ENCODE assay signal across 17 cellular contexts in the genomic region with DNA sequence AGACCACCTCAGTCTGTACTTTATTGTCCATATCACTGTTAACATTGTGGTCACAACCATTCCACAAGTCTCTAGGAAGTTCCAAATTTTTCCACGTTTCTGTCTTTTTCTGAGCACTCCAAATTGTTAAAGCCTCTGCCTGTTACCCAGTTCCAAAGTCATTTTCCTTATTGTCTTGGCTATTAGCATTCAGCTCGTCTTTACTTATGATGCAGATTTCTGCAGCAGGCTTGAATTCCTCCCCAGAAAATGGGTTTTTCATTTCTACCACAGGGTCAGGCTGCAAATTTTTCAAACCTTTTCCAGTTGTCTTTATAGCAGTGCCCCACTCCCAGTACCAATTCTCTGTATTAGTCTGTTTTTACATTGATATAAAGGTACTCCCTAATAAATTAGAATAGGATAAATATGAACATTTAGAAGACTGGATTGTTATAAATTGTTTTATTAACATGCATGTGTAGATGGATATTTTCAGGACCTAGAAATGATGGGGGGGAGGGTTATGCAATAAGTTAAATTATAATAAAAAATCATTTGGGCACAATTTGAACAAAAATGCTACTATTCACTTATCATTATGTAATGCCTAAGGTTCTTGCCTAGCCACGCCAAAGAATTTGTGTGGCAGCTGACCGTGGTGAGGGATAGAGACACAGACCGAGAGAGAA.
DNase-seq lines count a peak whose midpoint lies in the region; ATAC-seq and TF ChIP-seq lines count a peak whose summit lies in the region.
"Had no signal": no experiment of that assay in that cellular context is flagged by ENCODE, and none has a peak within 500 bp of the region (broad histone marks: within the 10 kb centered on the region; RNA-seq: fewer than 3 reads in every experiment).

No MANE protein-coding gene starts in this region.

- peak overlapping the region; percentile 17 for H3K4me3 ChIP-seq in coronary artery
- peak overlapping the region in 1 of 2 experiments; percentile 46 for H3K4me3 ChIP-seq in mesenchymal stem cell (ENCODE audit: insufficient read depth in 1 of 2, low read depth in 1 of 2, low read length in 2 of 2)
- H3K4me3 ChIP-seq: SJSA1 had no signal

- no peak for ATAC-seq in stimulated activated naive CD8-positive, alpha-beta T cell treated with anti-CD3 and anti-CD28 coated beads, Interleukin-15, amount 100 ng/mL, for 72 hours
- no peak for ATAC-seq in stimulated activated naive CD8-positive, alpha-beta T cell treated with anti-CD3 and anti-CD28 coated beads, Interleukin-15, Interleukin-2, amounts not matched to agents 100 U/mL and 50 U/mL, for 24 hours
- ATAC-seq in HG03439 (IDR thresholded peaks at IDR 0.05; ENCODE audit: unreplicated experiment) = no peak
- ATAC-seq: activated T-helper 17 cell treated with anti-CD3 and anti-CD28 coated beads, Interleukin-2, amount 50 U/mL, for 72 hours; effector memory CD8-positive, alpha-beta T cell had no signal

- H3K4ac ChIP-seq in mesenchymal stem cell (ENCODE audit: low read depth in 1 of 2, low read length in 2 of 2) = no peak overlapping the region

- H3K4me1 ChIP-seq in mesenchymal stem cell (ENCODE audit: control insufficient read depth, insufficient read depth, low read depth, low read length) = no peaks in the 10 kb centered on the region
- H3K4me1 ChIP-seq: SJSA1 had no signal

- H4K8ac ChIP-seq in mesenchymal stem cell (ENCODE audit: low read length) = peak overlapping the region; percentile 41

- no peak overlapping the region for H3K9ac ChIP-seq in mesenchymal stem cell (ENCODE audit: low read length)

- H3K14ac ChIP-seq in mesenchymal stem cell (ENCODE audit: low read length in 2 of 2) = no peak overlapping the region

- no peak overlapping the region for H2BK12ac ChIP-seq in mesenchymal stem cell (ENCODE audit: low read length in 2 of 2)

- no peaks in the 10 kb centered on the region for H3K36me3 ChIP-seq in mesenchymal stem cell (ENCODE audit: control insufficient read depth in 1 of 2, insufficient read depth in 2 of 2, low read depth in 1 of 2, low read length in 2 of 2)
- H3K36me3 ChIP-seq: SJSA1 had no signal

- H4K91ac ChIP-seq in mesenchymal stem cell (ENCODE audit: low read length) = no peak overlapping the region

- no peaks in the 10 kb centered on the region for H3K4me1 Mint-ChIP-seq in stimulated activated naive CD8-positive, alpha-beta T cell treated with anti-CD3 and anti-CD28 coated beads, Interleukin-15, amount 100 ng/mL, for 72 hours
- H3K4me1 Mint-ChIP-seq: activated CD4-positive, alpha-beta memory T cell treated with anti-CD3 and anti-CD28 coated beads, Interleukin-2, amount 10 ng/mL, durations not matched to agents 7 days and 5 days; activated T-helper 17 cell treated with anti-CD3 and anti-CD28 coated beads, Interleukin-2, amount 50 U/mL, for 72 hours had no signal

- H3K9me3 Mint-ChIP-seq in stimulated activated naive CD8-positive, alpha-beta T cell treated with anti-CD3 and anti-CD28 coated beads, Interleukin-15, amount 100 ng/mL, for 72 hours = no peaks in the 10 kb centered on the region

- no peak overlapping the region for H2BK15ac ChIP-seq in mesenchymal stem cell (ENCODE audit: low read depth, poor library complexity, severe bottlenecking)

- no peak overlapping the region for H2BK120ac ChIP-seq in mesenchymal stem cell (ENCODE audit: low read depth, low read length)

- TF ChIP-seq CTCF in coronary artery (IDR thresholded peaks at IDR 0.05) (no peak), GM10266 (IDR thresholded peaks at IDR 0.05; ENCODE audit: control insufficient read depth, insufficient read depth, low read depth, missing control alignments) (no peak)

- no peaks in the 10 kb centered on the region for H3K79me1 ChIP-seq in mesenchymal stem cell (replicated peaks; ENCODE audit: low read length, poor library complexity, severe bottlenecking)

- no peak overlapping the region for H2AFZ ChIP-seq in mesenchymal stem cell (ENCODE audit: low read depth, low read length)

- H2BK5ac ChIP-seq in mesenchymal stem cell (ENCODE audit: low read depth, low read length, poor library complexity, severe bottlenecking) = no peak overlapping the region

- H3K4me3 Mint-ChIP-seq in stimulated activated naive CD8-positive, alpha-beta T cell treated with anti-CD3 and anti-CD28 coated beads, Interleukin-15, amount 100 ng/mL, for 72 hours = peak overlapping the region; percentile 13 to 17
- H3K4me3 Mint-ChIP-seq: activated CD4-positive, alpha-beta memory T cell treated with anti-CD3 and anti-CD28 coated beads, Interleukin-2, amount 10 ng/mL, durations not matched to agents 7 days and 5 days; activated T-helper 17 cell treated with anti-CD3 and anti-CD28 coated beads, Interleukin-2, amount 50 U/mL, for 72 hours; effector memory CD8-positive, alpha-beta T cell had no signal

- peaks cover under 1% of the 10 kb centered on the region for H3K9me3 ChIP-seq in mesenchymal stem cell (ENCODE audit: control insufficient read depth, low read length)
- H3K9me3 ChIP-seq: SJSA1 had no signal

- no peak overlapping the region for H3K27ac Mint-ChIP-seq in stimulated activated naive CD8-positive, alpha-beta T cell treated with anti-CD3 and anti-CD28 coated beads, Interleukin-15, amount 100 ng/mL, for 72 hours
- H3K27ac Mint-ChIP-seq: activated CD4-positive, alpha-beta memory T cell treated with anti-CD3 and anti-CD28 coated beads, Interleukin-2, amount 10 ng/mL, durations not matched to agents 7 days and 5 days; activated T-helper 17 cell treated with anti-CD3 and anti-CD28 coated beads, Interleukin-2, amount 50 U/mL, for 72 hours; effector memory CD8-positive, alpha-beta T cell; IgD-negative memory B cell; stimulated activated naive CD8-positive, alpha-beta T cell treated with anti-CD3 and anti-CD28 coated beads, Interleukin-15, Interleukin-2, amounts not matched to agents 100 ng/mL and 50 ng/mL, for 24 hours had no signal

- no peak for DNase-seq in stimulated activated naive CD8-positive, alpha-beta T cell treated with anti-CD3 and anti-CD28 coated beads, Interleukin-15, amount 100 ng/mL, for 72 hours
- no peak for DNase-seq in stimulated activated naive CD8-positive, alpha-beta T cell treated with anti-CD3 and anti-CD28 coated beads, Interleukin-15, Interleukin-2, amounts not matched to agents 100 U/mL and 50 U/mL, for 24 hours
- DNase-seq in coronary artery (ENCODE audit: low spot score) (no peak), mesenchymal stem cell (no peak), GM10266 (ENCODE audit: extremely low spot score) (no peak), NCI-H2171 (lab: John Stamatoyannopoulos, UW) (no peak), activated gamma-delta T cell treated with Interleukin-2 at 50 U/mL for 16 hours (no peak)
- DNase-seq: ACHN; activated CD4-positive, alpha-beta memory T cell treated with anti-CD3 and anti-CD28 coated beads, Interleukin-2, amount 10 ng/mL, durations not matched to agents 7 days and 5 days; effector memory CD8-positive, alpha-beta T cell; GOT3; NCI-H226 had no signal

- 47% methylated on average over 4 of the region's 5 CpGs for WGBS in mesenchymal stem cell

- no peak overlapping the region for H3K18ac ChIP-seq in mesenchymal stem cell (ENCODE audit: low read depth in 1 of 2, low read length in 2 of 2)

- H3K27me3 Mint-ChIP-seq in stimulated activated naive CD8-positive, alpha-beta T cell treated with anti-CD3 and anti-CD28 coated beads, Interleukin-15, amount 100 ng/mL, for 72 hours = no peaks in the 10 kb centered on the region
- H3K27me3 Mint-ChIP-seq: activated CD4-positive, alpha-beta memory T cell treated with anti-CD3 and anti-CD28 coated beads, Interleukin-2, amount 10 ng/mL, durations not matched to agents 7 days and 5 days; activated T-helper 17 cell treated with anti-CD3 and anti-CD28 coated beads, Interleukin-2, amount 50 U/mL, for 72 hours; effector memory CD8-positive, alpha-beta T cell; IgD-negative memory B cell; stimulated activated naive CD8-positive, alpha-beta T cell treated with anti-CD3 and anti-CD28 coated beads, Interleukin-15, Interleukin-2, amounts not matched to agents 100 ng/mL and 50 ng/mL, for 24 hours had no signal

- no peak overlapping the region for H2AK5ac ChIP-seq in mesenchymal stem cell (ENCODE audit: low read length, severe bottlenecking)

- no peaks in the 10 kb centered on the region for H3K27me3 ChIP-seq in mesenchymal stem cell (ENCODE audit: control insufficient read depth in 1 of 2, insufficient read depth in 1 of 2, low read length in 2 of 2)
- H3K27me3 ChIP-seq: SJSA1 had no signal

- H3K23ac ChIP-seq in mesenchymal stem cell (ENCODE audit: low read length in 2 of 2) = no peak overlapping the region

- H3K4me2 ChIP-seq in mesenchymal stem cell (ENCODE audit: low read length, poor library complexity, severe bottlenecking) = no peak overlapping the region

- H3K27ac ChIP-seq in coronary artery = no peak overlapping the region
- no peak overlapping the region for H3K27ac ChIP-seq in mesenchymal stem cell (ENCODE audit: low read length, poor library complexity, severe bottlenecking)
- H3K27ac ChIP-seq: SJSA1 had no signal
